ENCODE assay signal across 1 cellular context in genomic region chr21:39034590-39035536, GRCh38.
TF ChIP-seq lines count a peak whose summit lies in the region.

No MANE protein-coding gene starts in this region.

TF ChIP-seq in liver, 16 proteins besides CTCF, POLR2A, EP300 and RAD21 (continued from another document):
- no peak for TF ChIP-seq HNF4A (conservative IDR thresholded peaks at IDR 0.05)
- TF ChIP-seq ATF3 (IDR thresholded peaks at IDR 0.05) = no peak
- no peak for TF ChIP-seq FOXA1 (IDR thresholded peaks at IDR 0.05)
